27 cellular contexts compared by ENCODE assay signal in the genomic region with DNA sequence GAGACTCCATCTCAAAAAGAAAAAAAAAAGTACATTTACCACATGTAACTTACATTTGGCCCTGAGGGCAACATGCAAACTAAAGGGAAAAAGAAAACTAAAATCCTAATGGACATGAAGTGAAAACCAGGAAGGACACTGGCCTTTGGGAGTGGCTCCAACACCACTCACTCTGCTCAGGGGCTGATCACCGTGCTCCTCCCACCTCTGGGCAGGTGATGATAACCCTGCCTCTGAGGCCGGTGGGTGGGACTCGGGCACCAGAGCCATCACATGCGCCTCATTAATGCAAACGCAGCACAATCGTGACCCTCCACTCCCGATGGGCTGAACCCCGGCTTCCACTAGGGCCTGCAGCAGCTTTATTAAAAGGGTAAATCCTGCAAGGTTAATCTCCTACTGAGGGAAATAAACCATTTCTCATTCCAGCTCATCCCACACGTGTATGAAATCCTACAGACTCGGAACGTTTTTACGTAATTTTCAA.
"Had no signal": no experiment of that assay in that cellular context is flagged by ENCODE, and none has a peak within 500 bp of the region (broad histone marks: within the 10 kb centered on the region; RNA-seq: fewer than 3 reads in every experiment).

No MANE protein-coding gene starts in this region.

- H3K4me3 ChIP-seq: cardiac muscle cell, SJSA1 had no signal

- H3K9me3 Mint-ChIP-seq: activated naive CD4-positive, alpha-beta T cell treated with anti-CD3 and anti-CD28 coated beads, Interleukin-2, amount 50 U/mL, for 24 hours; activated T-cell treated with anti-CD3 and anti-CD28 coated beads, Interleukin-2, amount 50 U/mL, for 24 hours; activated T-helper 1 cell treated with anti-CD3 and anti-CD28 coated beads, Interleukin-12 subunit alpha, Interleukin-12 subunit beta, Interleukin-2, Interleukin-4 antibody, amounts not matched to agents 30 ng/mL and 10 ng/mL and 1 ng/mL, durations not matched to agents 14 hours and 24 hours and 36 hours; brain; T-helper 1 cell treated with Interleukin-12 subunit alpha and Interleukin-12 subunit beta and Interleukin-4 antibody, amounts not matched to agents 30 μg/mL and 1 μg/mL, for 36 hours had no signal

- H3K27ac Mint-ChIP-seq: activated naive CD4-positive, alpha-beta T cell treated with anti-CD3 and anti-CD28 coated beads, Interleukin-2, amount 50 U/mL, for 24 hours; activated T-helper 1 cell treated with anti-CD3 and anti-CD28 coated beads, Interleukin-12 subunit alpha, Interleukin-12 subunit beta, Interleukin-2, Interleukin-4 antibody, amounts not matched to agents 30 ng/mL and 10 ng/mL and 1 ng/mL, durations not matched to agents 14 hours and 24 hours and 36 hours; brain; T-helper 1 cell treated with Interleukin-12 subunit alpha and Interleukin-12 subunit beta and Interleukin-4 antibody, amounts not matched to agents 30 μg/mL and 1 μg/mL, for 36 hours had no signal

- H3K4me3 Mint-ChIP-seq: activated CD8-positive, alpha-beta memory T cell treated with anti-CD3 and anti-CD28 coated beads, Interleukin-2, amount 10 ng/mL, durations not matched to agents 7 days and 5 days; activated naive CD4-positive, alpha-beta T cell treated with anti-CD3 and anti-CD28 coated beads, Interleukin-2, amount 50 U/mL, for 24 hours; activated T-helper 1 cell treated with anti-CD3 and anti-CD28 coated beads, Interleukin-12 subunit alpha, Interleukin-12 subunit beta, Interleukin-2, Interleukin-4 antibody, amounts not matched to agents 30 ng/mL and 10 ng/mL and 1 ng/mL, durations not matched to agents 14 hours and 24 hours and 36 hours; brain; T-helper 1 cell treated with Interleukin-12 subunit alpha and Interleukin-12 subunit beta and Interleukin-4 antibody, amounts not matched to agents 30 μg/mL and 1 μg/mL, for 36 hours had no signal

- FAIRE-seq: astrocyte had no signal

- DNase-seq: activated CD4-positive, alpha-beta T cell treated with anti-CD3 and anti-CD28 coated beads for 4 hours; activated CD4-positive, alpha-beta T cell treated with anti-CD3 and anti-CD28 coated beads, Interleukin-2, amount 50 U/mL, for 4 hours; activated CD8-positive, alpha-beta memory T cell treated with anti-CD3 and anti-CD28 coated beads, Interleukin-2, amount 10 ng/mL, durations not matched to agents 7 days and 5 days; activated effector memory CD4-positive, alpha-beta T cell treated with Interleukin-2 at 50 U/mL for 16 hours; activated naive CD4-positive, alpha-beta T cell; activated T-cell treated with anti-CD3 and anti-CD28 coated beads, Interleukin-2, amount 50 U/mL, for 24 hours; amygdala; cerebellar nuclear complex; NCI-H1105 treated with DMSO at 0.1 percent for 48 hours; NCI-H1436 treated with DMSO at 0.1 percent for 48 hours; NCI-H187; NCI-H2171; NCI-H226; NCI-H526; NCI-H774; OCI-M1; SHP77 had no signal

- ATAC-seq: activated CD4-positive, CD25-positive, alpha-beta regulatory T cell treated with anti-CD3 and anti-CD28 coated beads, Interleukin-2, amount 50 U/mL, for 24 hours; activated CD8-positive, alpha-beta memory T cell treated with anti-CD3 and anti-CD28 coated beads, Interleukin-2, amount 10 ng/mL, durations not matched to agents 7 days and 5 days; Panc1; SK-N-SH treated with all-trans-retinoic acid at 6 μM for 48 hours had no signal

- H3K27ac ChIP-seq: cardiac muscle cell, SJSA1 had no signal

- H3K27me3 Mint-ChIP-seq: activated CD8-positive, alpha-beta memory T cell treated with anti-CD3 and anti-CD28 coated beads, Interleukin-2, amount 10 ng/mL, durations not matched to agents 7 days and 5 days; activated naive CD4-positive, alpha-beta T cell treated with anti-CD3 and anti-CD28 coated beads, Interleukin-2, amount 50 U/mL, for 24 hours; activated T-cell treated with anti-CD3 and anti-CD28 coated beads, Interleukin-2, amount 50 U/mL, for 24 hours had no signal

- H3K27me3 ChIP-seq: cardiac muscle cell, SJSA1 had no signal
